Comparison of ENCODE assay signal across 28 cellular contexts in genomic region chrX:46959101-46959500, GRCh38. TPM values are rescaled to one million over a fixed set of nuclear protein-coding genes. Genes with fewer than 3 reads are reported as not detected.
DNase-seq lines count a peak whose midpoint lies in the region; ATAC-seq, FAIRE-seq and TF ChIP-seq lines count a peak whose summit lies in the region.
"Had no signal": no experiment of that assay in that cellular context is flagged by ENCODE, and none has a peak within 500 bp of the region (broad histone marks: within the 10 kb centered on the region; RNA-seq: fewer than 3 reads in every experiment).

No MANE protein-coding gene starts in this region.

- H2BK5ac ChIP-seq in H1 (ENCODE audit: low read depth, low read length): no peak overlapping the region

- CTCF ChIA-PET in H1 (lab: Charles Lee; ENCODE audit: partially characterized antibody): no interaction called here

- no peaks in the 10 kb centered on the region for H3K9me3 Mint-ChIP-seq in stimulated activated naive B cell treated with anti-CD40 and anti-IgM and Interleukin-4, amounts not matched to agents 10 μg/mL and 1 μg/mL and 100 μg/mL, for 72 hours
- H3K9me3 Mint-ChIP-seq: activated CD4-positive, alpha-beta memory T cell treated with anti-CD3 and anti-CD28 coated beads for 36 hours; activated T-helper 1 cell treated with anti-CD3 and anti-CD28 coated beads, Interleukin-12 subunit alpha, Interleukin-12 subunit beta, Interleukin-2, Interleukin-4 antibody, amounts not matched to agents 30 ng/mL and 10 ng/mL and 1 ng/mL, durations not matched to agents 14 hours and 24 hours and 36 hours; brain; CD8-positive, alpha-beta memory T cell; stimulated activated naive CD8-positive, alpha-beta T cell treated with anti-CD3 and anti-CD28 coated beads, Interleukin-15, Interleukin-2, amounts not matched to agents 100 ng/mL and 50 ng/mL, for 24 hours; T-helper 1 cell treated with Interleukin-12 subunit alpha and Interleukin-12 subunit beta and Interleukin-4 antibody, amounts not matched to agents 30 μg/mL and 1 μg/mL, for 36 hours had no signal

- no peak overlapping the region for H3K4me2 ChIP-seq in H1 (ENCODE audit: insufficient read depth in 1 of 2, low read depth in 2 of 2, low read length in 2 of 2)

- DNase-seq in RPMI8226 (peak; percentile 58), H1 (ENCODE audit: low read depth in 1 of 2, low spot score in 2 of 2) (no peak), HUDEP-2 (lab: John Stamatoyannopoulos, UW; ENCODE audit: unreplicated experiment in 76 of 76) (no peak), NCI-H524 treated with DMSO at 0.1 percent for 48 hours (lab: John Stamatoyannopoulos, UW) (no peak)
- no peak for DNase-seq in stimulated activated naive B cell treated with anti-CD40 and anti-IgM and Interleukin-4, amounts not matched to agents 10 μg/mL and 1 μg/mL and 100 μg/mL, for 72 hours
- DNase-seq: activated CD4-positive, alpha-beta memory T cell treated with anti-CD3 and anti-CD28 coated beads for 36 hours; activated CD8-positive, alpha-beta memory T cell treated with anti-CD3 and anti-CD28 coated beads, Interleukin-2, amount 50 U/mL, for 4 hours; activated naive CD4-positive, alpha-beta T cell treated with Interleukin-2 at 50 U/mL for 16 hours; CD8-positive, alpha-beta memory T cell; DMS 273 treated with DMSO at 0.1 percent for 48 hours; glutamatergic neuron; Karpas-422; NCI-H1417 treated with DMSO at 0.1 percent for 48 hours; NCI-H2029 treated with DMSO at 0.1 percent for 48 hours; NCI-H524; ovary; small intestine; testis had no signal

- H4K91ac ChIP-seq in H1 (replicated peaks; ENCODE audit: insufficient read length, low read length): no peak overlapping the region

- H3K23me2 ChIP-seq in H1 (ENCODE audit: low read depth, low read length): no peaks in the 10 kb centered on the region

- H4K20me1 ChIP-seq in H1 (replicated peaks in 1 of 2; ENCODE audit: control insufficient read depth in 1 of 2, insufficient read depth in 2 of 2, low read length in 2 of 2): no peaks in the 10 kb centered on the region

- no peak for TF ChIP-seq RAD21 in H1 (IDR thresholded peaks at IDR 0.05 in 1 of 2, conservative IDR thresholded peaks at IDR 0.05 in 1 of 2; ENCODE audit: low read depth in 2 of 2, low read length in 2 of 2)
- peak in 1 of 2 donors; percentile 32 for TF ChIP-seq RAD21 in liver (IDR thresholded peaks at IDR 0.05)

- H3K23ac ChIP-seq in H1 (ENCODE audit: insufficient read length): no peak overlapping the region

- H3K36me3 ChIP-seq in H1 (ENCODE audit: control insufficient read depth in 2 of 4, insufficient read depth in 4 of 4, low read length in 3 of 4) (no peaks in the 10 kb centered on the region), liver (ENCODE audit: control insufficient read depth in 4 of 4, insufficient read depth in 3 of 4, low read depth in 1 of 4, low read length in 3 of 4) (no peaks in the 10 kb centered on the region)
- H3K36me3 ChIP-seq: ovary, vagina had no signal

- H3K14ac ChIP-seq in H1 (ENCODE audit: insufficient read length): no peak overlapping the region

- peaks cover 4% of the 10 kb centered on the region; the same call in 1 of the 2 replicates for H3K79me1 ChIP-seq in H1 (ENCODE audit: low read depth, low read length)

- no peak overlapping the region for H2BK120ac ChIP-seq in H1 (replicated peaks; ENCODE audit: low read depth, low read length)

- no peak for TF ChIP-seq POLR2A in H1 (IDR thresholded peaks at IDR 0.05; ENCODE audit: control extremely low read depth in 1 of 2, low read depth in 2 of 2, low read length in 2 of 2)

- H3K79me2 ChIP-seq in H1 (ENCODE audit: control insufficient read depth in 1 of 2, insufficient read depth in 2 of 2, low read length in 2 of 2): peaks cover 2 to 78% of the 10 kb centered on the region in 2 experiments; a peak in 2 of 4 replicates

- H3K27ac ChIP-seq in H1 (ENCODE audit: low read depth, low read length) (no peak overlapping the region), liver (ENCODE audit: low read depth in 1 of 2, low read length in 2 of 2) (peak overlapping the region; percentile 43 to 87)
- H3K27ac ChIP-seq: ovary, testis, vagina had no signal

- no peak overlapping the region for H4K5ac ChIP-seq in H1 (ENCODE audit: insufficient read length, low read depth, low read length)

- POLR2A ChIA-PET in H1 (lab: Charles Lee; ENCODE audit: partially characterized antibody): no interaction called here

- H3K9ac ChIP-seq in H1 (replicated peaks in 1 of 4; ENCODE audit: extremely low read depth in 1 of 4, low read depth in 3 of 4, low read length in 3 of 4) (no peak overlapping the region), liver (ENCODE audit: low read depth in 1 of 2, low read length in 2 of 2) (peak overlapping the region in 1 of 2 donors; percentile 22)

- no peak overlapping the region for H3K56ac ChIP-seq in H1 (replicated peaks; ENCODE audit: insufficient read length, low read depth, low read length)

- no peak overlapping the region for H3K4me3 Mint-ChIP-seq in stimulated activated naive B cell treated with anti-CD40 and anti-IgM and Interleukin-4, amounts not matched to agents 10 μg/mL and 1 μg/mL and 100 μg/mL, for 72 hours
- H3K4me3 Mint-ChIP-seq: activated CD4-positive, alpha-beta memory T cell treated with anti-CD3 and anti-CD28 coated beads for 36 hours; activated T-helper 1 cell treated with anti-CD3 and anti-CD28 coated beads, Interleukin-12 subunit alpha, Interleukin-12 subunit beta, Interleukin-2, Interleukin-4 antibody, amounts not matched to agents 30 ng/mL and 10 ng/mL and 1 ng/mL, durations not matched to agents 14 hours and 24 hours and 36 hours; brain; CD8-positive, alpha-beta memory T cell; stimulated activated naive CD8-positive, alpha-beta T cell treated with anti-CD3 and anti-CD28 coated beads, Interleukin-15, Interleukin-2, amounts not matched to agents 100 ng/mL and 50 ng/mL, for 24 hours; T-helper 1 cell treated with Interleukin-12 subunit alpha and Interleukin-12 subunit beta and Interleukin-4 antibody, amounts not matched to agents 30 μg/mL and 1 μg/mL, for 36 hours had no signal

- H3K9me3 ChIP-seq in H1 (ENCODE audit: insufficient read depth in 2 of 2, low read depth in 1 of 2, low read length in 1 of 2) (no peaks in the 10 kb centered on the region), liver (ENCODE audit: control insufficient read depth in 4 of 4, low read length in 3 of 4) (no peaks in the 10 kb centered on the region)
- H3K9me3 ChIP-seq: ovary, testis, vagina had no signal

- H2BK15ac ChIP-seq in H1 (ENCODE audit: low read length): 0 out of 2 replicates have a peak overlapping the region, but pooled peaks have one; percentile 31

- H2AK5ac ChIP-seq in H1 (ENCODE audit: low read depth, low read length): no peak overlapping the region

- TF ChIP-seq CTCF in H1 (IDR thresholded peaks at IDR 0.05; ENCODE audit: control extremely low read depth in 1 of 3, insufficient read depth in 1 of 3, low read depth in 1 of 3, low read length in 3 of 3) (no peak), liver (IDR thresholded peaks at IDR 0.05; ENCODE audit: low read depth, low read length, missing input control) (no peak)

- no peak overlapping the region for H3K4me3 ChIP-seq in H1 (ENCODE audit: extremely low read depth in 1 of 4, insufficient read depth in 2 of 4, low read depth in 3 of 4, low read length in 4 of 4)
- no peak overlapping the region for H3K4me3 ChIP-seq in liver (ENCODE audit: low read depth in 1 of 3, low read length in 3 of 3)
- H3K4me3 ChIP-seq: ovary, testis, vagina had no signal

- no peak for TF ChIP-seq EP300 in H1 (IDR thresholded peaks at IDR 0.05; ENCODE audit: borderline replicate concordance in 1 of 2, low read depth in 2 of 2, low read length in 2 of 2)

- no peak overlapping the region for H2AFZ ChIP-seq in H1 (ENCODE audit: low read length)

- no peak overlapping the region for H3K4ac ChIP-seq in H1 (replicated peaks; ENCODE audit: insufficient read length, low read depth, low read length)

- H3K4me1 Mint-ChIP-seq in stimulated activated naive B cell treated with anti-CD40 and anti-IgM and Interleukin-4, amounts not matched to agents 10 μg/mL and 1 μg/mL and 100 μg/mL, for 72 hours: peaks cover 25 to 54% of the 10 kb centered on the region in 2 donors
- H3K4me1 Mint-ChIP-seq: CD8-positive, alpha-beta memory T cell had no signal

- H4K8ac ChIP-seq in H1 (ENCODE audit: extremely low read depth, insufficient read depth, low read length): no peak overlapping the region

- H2BK20ac ChIP-seq in H1 (ENCODE audit: low read length): no peak overlapping the region

- H3K4me1 ChIP-seq in H1 (replicated peaks in 1 of 4; ENCODE audit: control insufficient read depth in 3 of 4, insufficient read depth in 4 of 4, low read length in 3 of 4): peaks cover 0 to 6% (median 0%) of the 10 kb centered on the region in 4 experiments; a peak in 2 of 7 replicates
- peaks cover 6 to 36% (median 24%) of the 10 kb centered on the region in 4 donors for H3K4me1 ChIP-seq in liver (ENCODE audit: control insufficient read depth in 4 of 4, insufficient read depth in 4 of 4, low read length in 3 of 4)
- H3K4me1 ChIP-seq: testis had no signal

- peak overlapping the region; percentile 52 for H3K27ac Mint-ChIP-seq in stimulated activated naive B cell treated with anti-CD40 and anti-IgM and Interleukin-4, amounts not matched to agents 10 μg/mL and 1 μg/mL and 100 μg/mL, for 72 hours
- H3K27ac Mint-ChIP-seq: activated CD4-positive, alpha-beta memory T cell treated with anti-CD3 and anti-CD28 coated beads for 36 hours; activated T-helper 1 cell treated with anti-CD3 and anti-CD28 coated beads, Interleukin-12 subunit alpha, Interleukin-12 subunit beta, Interleukin-2, Interleukin-4 antibody, amounts not matched to agents 30 ng/mL and 10 ng/mL and 1 ng/mL, durations not matched to agents 14 hours and 24 hours and 36 hours; brain; T-helper 1 cell treated with Interleukin-12 subunit alpha and Interleukin-12 subunit beta and Interleukin-4 antibody, amounts not matched to agents 30 μg/mL and 1 μg/mL, for 36 hours had no signal

- H3K27me3 Mint-ChIP-seq in stimulated activated naive B cell treated with anti-CD40 and anti-IgM and Interleukin-4, amounts not matched to agents 10 μg/mL and 1 μg/mL and 100 μg/mL, for 72 hours: no peaks in the 10 kb centered on the region
- H3K27me3 Mint-ChIP-seq: activated CD4-positive, alpha-beta memory T cell treated with anti-CD3 and anti-CD28 coated beads for 36 hours; brain; stimulated activated naive CD8-positive, alpha-beta T cell treated with anti-CD3 and anti-CD28 coated beads, Interleukin-15, Interleukin-2, amounts not matched to agents 100 ng/mL and 50 ng/mL, for 24 hours had no signal

- no peaks in the 10 kb centered on the region for H3K27me3 ChIP-seq in H1 (replicated peaks in 1 of 4; ENCODE audit: control insufficient read depth in 3 of 4, extremely low read depth in 1 of 4, insufficient read depth in 3 of 4, low read length in 3 of 4)
- no peaks in the 10 kb centered on the region for H3K27me3 ChIP-seq in liver (ENCODE audit: control insufficient read depth in 4 of 4, insufficient read depth in 4 of 4, low read length in 3 of 4)
- H3K27me3 ChIP-seq: ovary, testis, vagina had no signal

- no peak overlapping the region for H3K18ac ChIP-seq in H1 (ENCODE audit: extremely low read depth, low read length)

- WGBS in H1 (ENCODE audit: extremely low coverage in 1 of 2, insufficient coverage in 1 of 2, insufficient read length in 1 of 2, insufficient replicate concordance in 2 of 2, low coverage in 1 of 2, low lambda C conversion rate in 2 of 2, missing lambda C conversion rate in 1 of 2), 2 experiments: 87% methylated on average over 2 of the region's 2 CpGs; no CpG with 5 or more reads in 1 of the 2 experiments
- 10% methylated on average over 2 of the region's 2 CpGs for WGBS in liver

- no peak for FAIRE-seq in H1 (lab: Jason Lieb, UNC)
- FAIRE-seq: GM19239, small intestine had no signal

- no peak for ATAC-seq in stimulated activated naive B cell treated with anti-CD40 and anti-IgM and Interleukin-4, amounts not matched to agents 10 μg/mL and 1 μg/mL and 100 μg/mL, for 72 hours (replicated peaks)
- no peak for ATAC-seq in GM19452 (IDR thresholded peaks at IDR 0.05; ENCODE audit: unreplicated experiment)
- ATAC-seq: activated CD4-positive, CD25-positive, alpha-beta regulatory T cell treated with anti-CD3 and anti-CD28 coated beads, Interleukin-2, amount 50 U/mL, for 24 hours; SK-N-SH treated with all-trans-retinoic acid at 6 μM for 48 hours had no signal

- H2BK12ac ChIP-seq in H1 (ENCODE audit: low read depth, low read length): no peak overlapping the region

- peaks cover 4 to 5% of the 10 kb centered on the region in 2 donors for H3K36me3 Mint-ChIP-seq in stimulated activated naive B cell treated with anti-CD40 and anti-IgM and Interleukin-4, amounts not matched to agents 10 μg/mL and 1 μg/mL and 100 μg/mL, for 72 hours
- H3K36me3 Mint-ChIP-seq: activated CD4-positive, alpha-beta memory T cell treated with anti-CD3 and anti-CD28 coated beads for 36 hours; brain; CD8-positive, alpha-beta memory T cell had no signal

RNA-seq across cellular contexts. Expression of gene JADE3, which starts 46.9 kb away (rescaled TPM):
- total RNA-seq in H1 (2021; fragmentation: NEBNext Ultra II Directional; extraction: Animal tissue kit (Norgen Biotek cat#: 25700)): 21.5 and 25.2 TPM in 2 replicates
- polyA plus RNA-seq in H1 (2011; rRNA removed) (4.8 and 6.9 TPM in 2 replicates), liver (1 to 10 TPM; 2.6 to 4.4 TPM)
- 9.4 TPM for polyA plus RNA-seq in H1 (2011; cell fraction: cytosol; rRNA removed)
- polyA plus RNA-seq in H1 (2011; cell fraction: nucleus; rRNA removed): 10.0 TPM
- polyA plus RNA-seq in H1 (2012, experiment 1 of 2): 9.7 to 16.4 TPM (median 12.6 TPM) in 4 replicates
- 0.72 TPM for polyA plus RNA-seq in H1 (2012, experiment 2 of 2)
- polyA plus RNA-seq in H1 (2013, experiment 1 of 2): 8.8 TPM
- polyA plus RNA-seq in H1 (2013, experiment 2 of 2): 9.3 TPM
- 21.9 and 36.9 TPM in 2 replicates for polyA minus RNA-seq in H1 (2011; rRNA and poly(A)+ RNA removed)
- 13.7 TPM for polyA minus RNA-seq in H1 (2011; cell fraction: cytosol; rRNA and poly(A)+ RNA removed)
- 9.7 TPM for polyA minus RNA-seq in H1 (2011; cell fraction: nucleus; rRNA and poly(A)+ RNA removed)
- total RNA-seq in liver: 1 to 10 TPM; 6.1 to 9.0 TPM
- polyA plus RNA-seq: CD8-positive, alpha-beta memory T cell had no signal
